In the genomic region with DNA sequence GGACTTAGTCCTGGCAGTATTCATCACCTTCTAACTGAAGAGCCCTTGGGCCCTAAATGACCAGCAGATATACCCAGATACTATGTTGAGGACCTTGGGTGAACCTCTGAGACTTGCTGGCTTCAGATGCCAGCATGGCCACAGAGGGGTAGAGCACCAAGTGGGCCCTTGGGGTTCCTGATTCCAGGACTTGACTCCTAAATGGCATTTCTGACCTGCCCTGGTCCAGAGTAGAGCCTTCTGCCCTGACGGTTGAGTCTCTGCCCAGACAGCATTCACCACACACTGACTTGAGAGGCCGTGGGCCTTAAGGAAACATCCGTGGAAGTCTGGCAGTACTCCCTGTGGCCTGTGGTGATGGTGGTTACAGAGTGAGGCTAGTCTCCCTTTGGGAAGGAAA, we compare ENCODE assay signal across 31 cellular contexts.
"Had no signal": no experiment of that assay in that cellular context is flagged by ENCODE, and none has a peak within 500 bp of the region (broad histone marks: within the 10 kb centered on the region; RNA-seq: fewer than 3 reads in every experiment).

No MANE protein-coding gene starts in this region.

- ATAC-seq: activated CD8-positive, alpha-beta T cell treated with anti-CD3 and anti-CD28 coated beads for 36 hours; activated T-cell treated with anti-CD3 and anti-CD28 coated beads, Interleukin-2, amount 50 U/mL, for 72 hours; activated T-helper 17 cell treated with anti-CD3 and anti-CD28 coated beads, Interleukin-2, amount 50 U/mL, for 72 hours had no signal

- DNase-seq: activated CD4-positive, alpha-beta T cell treated with anti-CD3 and anti-CD28 coated beads, Interleukin-2, amount 10 ng/mL, durations not matched to agents 24 days and 14 days; activated CD4-positive, alpha-beta T cell treated with anti-CD3 and anti-CD28 coated beads, Interleukin-2, amount 50 U/mL, for 4 hours; activated CD8-positive, alpha-beta T cell treated with anti-CD3 and anti-CD28 coated beads for 36 hours; activated effector memory CD4-positive, alpha-beta T cell treated with anti-CD3 and anti-CD28 coated beads, Interleukin-2, amount 50 U/mL, for 16 hours; activated naive CD4-positive, alpha-beta T cell; activated naive CD4-positive, alpha-beta T cell treated with anti-CD3 and anti-CD28 coated beads, Interleukin-2, amount 50 U/mL, for 16 hours; activated naive CD8-positive, alpha-beta T cell treated with anti-CD3 and anti-CD28 coated beads, Interleukin-2, amount 10 ng/mL, durations not matched to agents 7 days and 5 days; activated T-cell treated with anti-CD3 and anti-CD28 coated beads, Interleukin-2, amount 50 U/mL, for 1 hour; activated T-cell treated with anti-CD3 and anti-CD28 coated beads, Interleukin-2, amount 50 U/mL, for 72 hours; amygdala; central memory CD4-positive, alpha-beta T cell; Karpas-422; KBM-7; NCI-H1105; NCI-H1417 treated with DMSO at 0.1 percent for 48 hours; NCI-H187 treated with DMSO at 0.1 percent for 48 hours; NCI-H2081; NCI-H2171 treated with DMSO at 0.1 percent for 48 hours; NCI-H226; NCI-H446 treated with DMSO at 0.1 percent for 48 hours; NCI-H524 treated with DMSO at 0.1 percent for 48 hours; NK-92 treated with Interleukin-12 subunit alpha and Interleukin-12 subunit beta, amount 100 ng/mL, for 24 hours; Right ventricle myocardium superior; SW 1271; T-helper 1 cell; T-helper 2 cell; T-helper 9 cell; WERI-Rb-1 had no signal

- H3K4me3 Mint-ChIP-seq: activated CD4-positive, alpha-beta T cell treated with anti-CD3 and anti-CD28 coated beads, Interleukin-2, amount 10 ng/mL, durations not matched to agents 24 days and 14 days; activated CD8-positive, alpha-beta T cell treated with anti-CD3 and anti-CD28 coated beads for 36 hours; activated naive CD8-positive, alpha-beta T cell treated with anti-CD3 and anti-CD28 coated beads, Interleukin-2, amount 10 ng/mL, durations not matched to agents 7 days and 5 days; activated T-cell treated with anti-CD3 and anti-CD28 coated beads, Interleukin-2, amount 50 U/mL, for 72 hours; activated T-helper 17 cell treated with anti-CD3 and anti-CD28 coated beads, Interleukin-2, amount 50 U/mL, for 72 hours had no signal

- H3K27ac ChIP-seq: ascending aorta, WERI-Rb-1 had no signal

- H3K9me3 ChIP-seq: ascending aorta had no signal

- H3K27me3 Mint-ChIP-seq: activated CD8-positive, alpha-beta T cell treated with anti-CD3 and anti-CD28 coated beads for 36 hours; activated naive CD8-positive, alpha-beta T cell treated with anti-CD3 and anti-CD28 coated beads, Interleukin-2, amount 10 ng/mL, durations not matched to agents 7 days and 5 days; activated T-helper 17 cell treated with anti-CD3 and anti-CD28 coated beads, Interleukin-2, amount 50 U/mL, for 72 hours had no signal

- H3K27me3 ChIP-seq: ascending aorta had no signal

- H3K36me3 ChIP-seq: ascending aorta had no signal

- H3K4me3 ChIP-seq: ascending aorta had no signal

- H3K27ac Mint-ChIP-seq: activated CD4-positive, alpha-beta T cell treated with anti-CD3 and anti-CD28 coated beads, Interleukin-2, amount 10 ng/mL, durations not matched to agents 24 days and 14 days; activated CD8-positive, alpha-beta T cell treated with anti-CD3 and anti-CD28 coated beads for 36 hours; activated naive CD8-positive, alpha-beta T cell treated with anti-CD3 and anti-CD28 coated beads, Interleukin-2, amount 10 ng/mL, durations not matched to agents 7 days and 5 days; activated T-cell treated with anti-CD3 and anti-CD28 coated beads, Interleukin-2, amount 50 U/mL, for 72 hours; activated T-helper 17 cell treated with anti-CD3 and anti-CD28 coated beads, Interleukin-2, amount 50 U/mL, for 72 hours; brain had no signal

- H3K9me3 Mint-ChIP-seq: activated CD4-positive, alpha-beta T cell treated with anti-CD3 and anti-CD28 coated beads, Interleukin-2, amount 10 ng/mL, durations not matched to agents 24 days and 14 days; activated CD8-positive, alpha-beta T cell treated with anti-CD3 and anti-CD28 coated beads for 36 hours; activated T-cell treated with anti-CD3 and anti-CD28 coated beads, Interleukin-2, amount 50 U/mL, for 72 hours; activated T-helper 17 cell treated with anti-CD3 and anti-CD28 coated beads, Interleukin-2, amount 50 U/mL, for 72 hours had no signal
